In genomic region chr2:202034249-202035088, GRCh38 we compare ENCODE assay signal across 9 cellular contexts. TPM values are rescaled to one million over a fixed set of nuclear protein-coding genes. Genes with fewer than 3 reads are reported as not detected.
DNase-seq lines count a peak whose midpoint lies in the region; ATAC-seq and TF ChIP-seq lines count a peak whose summit lies in the region.
"Had no signal": no experiment of that assay in that cellular context is flagged by ENCODE, and none has a peak within 500 bp of the region (broad histone marks: within the 10 kb centered on the region; RNA-seq: fewer than 3 reads in every experiment).

No MANE protein-coding gene starts in this region.

- H3K9me3 ChIP-seq in MM.1S (replicated peaks; ENCODE audit: insufficient read depth, low read length) (no peaks in the 10 kb centered on the region), osteoblast (ENCODE audit: low read depth, low read length) (no peaks in the 10 kb centered on the region)

- H2AFZ ChIP-seq in GM23338: no peak overlapping the region
- peak overlapping the region; percentile 63 for H2AFZ ChIP-seq in MM.1S (ENCODE audit: low read length)
- H2AFZ ChIP-seq in osteoblast (ENCODE audit: low read length): no peak overlapping the region

- H3K4me1 Mint-ChIP-seq in GM23338: peaks cover 37% of the 10 kb centered on the region

- H3K36me3 ChIP-seq in GM23338 (ENCODE audit: insufficient read depth) (peaks cover 20% of the 10 kb centered on the region; the same call in 1 of the 2 replicates), MM.1S (replicated peaks; ENCODE audit: insufficient read depth, low read length) (no peaks in the 10 kb centered on the region), osteoblast (ENCODE audit: insufficient read depth, low read length) (peaks cover 23% of the 10 kb centered on the region)

- DNase-seq in ELF-1 (ENCODE audit: low read depth, low spot score) (peak; percentile 51), GM23338 (ENCODE audit: low spot score) (no peak), MM.1S (peak; percentile 16), fibroblast of villous mesenchyme (ENCODE audit: low read depth) (peak; percentile 45), osteoblast (ENCODE audit: insufficient read length, low spot score, missing footprints) (peak; percentile 89), dedifferentiated amniotic fluid mesenchymal stem cell (ENCODE audit: extremely low spot score) (no peak)
- DNase-seq in activated T-cell treated with anti-CD3 and anti-CD28 coated beads, Interleukin-2, amount 50 U/mL, for 48 hours: peak; percentile 51 to 55

- H3K27ac ChIP-seq in GM23338 (ENCODE audit: low read depth) (peak overlapping the region; percentile 87), MM.1S (ENCODE audit: low read length) (peak overlapping the region; percentile 54; the same call in 1 of the 2 replicates), osteoblast (ENCODE audit: low read depth, low read length) (peak overlapping the region; percentile 72)

- H3F3A ChIP-seq in GM23338 (replicated peaks; ENCODE audit: low read depth) (peaks cover 39% of the 10 kb centered on the region), MM.1S (ENCODE audit: insufficient read depth, low read length) (0 out of 2 replicates have a peak, but pooled peaks cover 2% of the 10 kb centered on the region)

- H3K9me2 ChIP-seq in GM23338 (ENCODE audit: insufficient read depth) (no peaks in the 10 kb centered on the region), MM.1S (replicated peaks; ENCODE audit: insufficient read depth, low read length) (no peaks in the 10 kb centered on the region)

- peak overlapping the region; percentile 81; the same call in 2 of the 3 replicates for H3K4me3 Mint-ChIP-seq in GM23338

- no peak for TF ChIP-seq CTCF in GM23338 (conservative IDR thresholded peaks at IDR 0.05; ENCODE audit: low read depth in 2 of 2)
- TF ChIP-seq CTCF in MM.1S (IDR thresholded peaks at IDR 0.05; ENCODE audit: low read length): no peak
- no peak for TF ChIP-seq CTCF in fibroblast of villous mesenchyme (IDR thresholded peaks at IDR 0.05; ENCODE audit: insufficient read depth, low read depth, low read length)
- TF ChIP-seq CTCF in osteoblast (IDR thresholded peaks at IDR 0.05; ENCODE audit: extremely low read depth, low read depth, low read length): no peak

- peaks cover 12% of the 10 kb centered on the region for H3K36me3 Mint-ChIP-seq in GM23338 (ENCODE audit: low read depth)

- peaks cover 4% of the 10 kb centered on the region; the same call in 1 of the 3 replicates for H3K9me3 Mint-ChIP-seq in GM23338

- peak; percentile 0 for ATAC-seq in GM23338
- no peak for ATAC-seq in GM18517 (IDR thresholded peaks at IDR 0.05; ENCODE audit: unreplicated experiment)

- H3K4me3 ChIP-seq in GM23338: peak overlapping the region; percentile 97
- peak overlapping the region; percentile 68 for H3K4me3 ChIP-seq in MM.1S (ENCODE audit: low read length)
- H3K4me3 ChIP-seq in fibroblast of villous mesenchyme (ENCODE audit: low read depth, low read length): peak overlapping the region; percentile 71
- H3K4me3 ChIP-seq in osteoblast (ENCODE audit: insufficient read depth, low read length): peak overlapping the region; percentile 82

- peaks cover 19% of the 10 kb centered on the region for H3K27me3 Mint-ChIP-seq in GM23338 (ENCODE audit: insufficient read depth, low read depth, poor library complexity)

- H3K9ac ChIP-seq in MM.1S (ENCODE audit: low read length): no peak overlapping the region

- peak overlapping the region; percentile 83 for H3K27ac Mint-ChIP-seq in GM23338

- H3K27me3 ChIP-seq in GM23338 (ENCODE audit: insufficient read depth) (0 out of 2 replicates have a peak, but pooled peaks cover 3% of the 10 kb centered on the region), MM.1S (replicated peaks; ENCODE audit: insufficient read depth, low read length) (no peaks in the 10 kb centered on the region), osteoblast (ENCODE audit: insufficient read depth, low read length) (no peaks in the 10 kb centered on the region)

- H4K20me1 ChIP-seq in GM23338 (replicated peaks; ENCODE audit: insufficient read depth) (peaks cover 26% of the 10 kb centered on the region), MM.1S (ENCODE audit: insufficient read depth, low read length) (no peaks in the 10 kb centered on the region), osteoblast (ENCODE audit: insufficient read depth, low read length) (peaks cover 39% of the 10 kb centered on the region)

- peaks cover 69% of the 10 kb centered on the region for H3K79me2 ChIP-seq in GM23338 (replicated peaks; ENCODE audit: insufficient read depth)
- H3K79me2 ChIP-seq in MM.1S (ENCODE audit: low read length): peaks cover 4% of the 10 kb centered on the region; the same call in 1 of the 2 replicates
- peaks cover 50% of the 10 kb centered on the region for H3K79me2 ChIP-seq in osteoblast (ENCODE audit: insufficient read depth, low read length)

- peak overlapping the region; percentile 88 for H3K4me2 ChIP-seq in GM23338
- peak overlapping the region; percentile 98 for H3K4me2 ChIP-seq in MM.1S (ENCODE audit: low read depth, low read length)
- H3K4me2 ChIP-seq in osteoblast (ENCODE audit: insufficient read depth, low read length): peak overlapping the region; percentile 97

- H3K4me1 ChIP-seq in GM23338 (ENCODE audit: insufficient read depth) (peaks cover 33% of the 10 kb centered on the region), MM.1S (ENCODE audit: low read length) (peaks cover 3% of the 10 kb centered on the region; the same call in 1 of the 2 replicates), osteoblast (ENCODE audit: insufficient read depth, low read length) (peaks cover 57% of the 10 kb centered on the region)

TF ChIP-seq in GM23338, 12 proteins besides CTCF, POLR2A, EP300 and RAD21:
- no peak for TF ChIP-seq JUNB (IDR thresholded peaks at IDR 0.05; ENCODE audit: unreplicated experiment)
- TF ChIP-seq EZH2phosphoT487 (IDR thresholded peaks at IDR 0.05; ENCODE audit: unreplicated experiment): no peak
- TF ChIP-seq REST (IDR thresholded peaks at IDR 0.05; ENCODE audit: unreplicated experiment): peak; percentile 5

RNA-seq across cellular contexts. Expression of gene FZD7, which starts 0.8 kb away (rescaled TPM):
- total RNA-seq in GM23338 (2014; rRNA removed; shearing (Covaris generic)): 404 and 435 TPM in 2 replicates
- polyA plus RNA-seq in GM23338 (2016; fragmentation: Nextera tagmentation; extraction: Ambion mirVana): 164 and 188 TPM in 2 replicates
- 14.7 and 43.8 TPM in 2 replicates for total RNA-seq in fibroblast of villous mesenchyme
- total RNA-seq in osteoblast: 64.8 and 73.8 TPM in 2 replicates

RNA-seq across cellular contexts. Expression of gene KIAA2012, which starts 38.6 kb away (rescaled TPM):
- 0.03 TPM in 1 of 2 replicates, not detected in the other for total RNA-seq in GM23338 (2014; rRNA removed; shearing (Covaris generic))
- 0.07 and 0.08 TPM in 2 replicates for polyA plus RNA-seq in GM23338 (2016; fragmentation: Nextera tagmentation; extraction: Ambion mirVana)
- total RNA-seq in fibroblast of villous mesenchyme (under 0.01 TPM in 2 replicates), osteoblast (under 0.01 TPM in 1 of 2 replicates, not detected in the other)
- total RNA-seq: activated CD8-positive, alpha-beta memory T cell treated with anti-CD3 and anti-CD28 coated beads for 36 hours had no signal

Comparison
In these comparisons a context has a peak if more than half of its experiments do, and no peak if none do; other contexts are left out.
1. DNase-seq: peak in ELF-1 (single experiment), MM.1S (single experiment), activated T-cell treated with anti-CD3 and anti-CD28 coated beads, Interleukin-2, amount 50 U/mL, for 48 hours (2 of 2), fibroblast of villous mesenchyme (single experiment) and osteoblast (single experiment); none in GM23338 (single experiment) and dedifferentiated amniotic fluid mesenchymal stem cell (single experiment).
2. Peak in every context shown above with its lines, with median percentiles within 50 percentile points of each other: H3K27ac ChIP-seq, H3K4me2 ChIP-seq and H3K4me3 ChIP-seq.